ENCODE assay signal across 8 cellular contexts in the genomic region with DNA sequence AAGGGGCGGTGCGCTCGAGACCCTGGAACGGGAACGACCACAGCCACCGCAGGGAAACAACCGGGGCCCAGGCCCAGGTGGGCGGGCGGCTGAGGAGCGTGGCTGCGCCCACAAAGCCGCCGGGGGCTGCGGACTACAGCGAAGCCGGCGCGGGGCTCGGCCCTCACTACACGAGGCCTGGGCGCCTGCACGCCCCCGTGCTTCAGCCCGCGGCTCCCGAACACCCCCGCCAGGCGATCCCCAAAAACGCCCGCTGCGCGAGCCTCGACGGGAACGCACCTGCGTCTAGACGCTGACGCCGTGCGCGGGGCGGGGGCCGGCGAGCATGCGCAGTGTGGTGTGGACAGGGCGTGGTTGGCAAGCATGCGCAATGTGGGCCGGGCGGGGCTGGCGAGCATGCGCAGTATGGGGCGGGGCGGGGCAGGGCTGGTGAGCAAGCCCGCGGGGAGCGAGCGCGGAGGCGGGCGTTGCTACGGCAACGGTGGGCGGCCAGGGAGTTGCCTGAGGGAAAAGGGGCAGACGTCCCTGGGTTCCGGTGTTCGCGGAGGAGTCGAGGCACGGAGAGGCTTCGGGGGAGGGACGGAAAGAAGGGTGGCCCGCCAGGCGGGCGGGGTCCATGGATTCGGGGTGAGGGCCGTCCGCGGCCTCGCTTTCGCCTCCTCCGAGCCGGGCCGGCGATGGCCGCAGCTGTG. TPM values are rescaled to one million over a fixed set of nuclear protein-coding genes. Genes with fewer than 3 reads are reported as not detected.
A peak's percentile ranks its signal among the peaks of the same experiment; 100 is the strongest.
DNase-seq lines count a peak whose midpoint lies in the region; ATAC-seq and TF ChIP-seq lines count a peak whose summit lies in the region.

A gene (plus strand): TSS at position 518 of the 692 bp plus-strand sequence. CDS start 3,104 bp downstream, outside the sequence.

- peak within 1 kb of the TSS; percentile 68 for H3K4me2 ChIP-seq in neural cell (ENCODE audit: low read length)

- no TSS peak for BruUV-seq in Panc1 (replicated peaks; lab: Mats Ljungman, UMichigan)

- H3K27ac Mint-ChIP-seq in activated T-helper 17 cell treated with anti-CD3 and anti-CD28 coated beads, Interleukin-2, amount 50 U/mL, for 72 hours: peak within 1 kb of the TSS; percentile 92
- H3K27ac Mint-ChIP-seq in stimulated activated naive CD8-positive, alpha-beta T cell treated with anti-CD3 and anti-CD28 coated beads, Interleukin-15, Interleukin-2, amounts not matched to agents 100 ng/mL and 50 ng/mL, for 24 hours: peak within 1 kb of the TSS; percentile 91

- H3K4me3 ChIP-seq in Panc1 (ENCODE audit: low read depth in 2 of 2, low read length in 2 of 2) (peak within 1 kb of the TSS; percentile 74 to 93), neural cell (ENCODE audit: low read length) (peak within 1 kb of the TSS; percentile 87)

- POLR2A ChIA-PET in Panc1 (lab: Charles Lee): no interaction called here

- ATAC-seq in GM21515 (IDR thresholded peaks at IDR 0.05; ENCODE audit: unreplicated experiment): peak; percentile 76
- ATAC-seq in Panc1: peak; percentile 94
- peak; percentile 85 for ATAC-seq in activated T-helper 17 cell treated with anti-CD3 and anti-CD28 coated beads, Interleukin-2, amount 50 U/mL, for 72 hours (replicated peaks)

- H3K79me2 ChIP-seq in neural cell (replicated peaks; ENCODE audit: insufficient read depth, low read length): no peaks in the 10 kb centered on the region

- no peaks in the 10 kb centered on the region for H3F3A ChIP-seq in neural cell (ENCODE audit: insufficient read depth, low read length, poor library complexity, severe bottlenecking)

- H3K4me3 Mint-ChIP-seq in activated T-helper 17 cell treated with anti-CD3 and anti-CD28 coated beads, Interleukin-2, amount 50 U/mL, for 72 hours: peak within 1 kb of the TSS; percentile 89
- H3K4me3 Mint-ChIP-seq in stimulated activated naive CD8-positive, alpha-beta T cell treated with anti-CD3 and anti-CD28 coated beads, Interleukin-15, Interleukin-2, amounts not matched to agents 100 ng/mL and 50 ng/mL, for 24 hours: peak within 1 kb of the TSS; percentile 89

- H3K36me3 ChIP-seq in Panc1 (ENCODE audit: control insufficient read depth, insufficient read depth, low read length) (no peaks in the 10 kb centered on the region; the same call in 1 of the 2 replicates), neural cell (ENCODE audit: insufficient read depth, low read length) (no peaks in the 10 kb centered on the region)

- peaks cover 10% of the 10 kb centered on the region for H3K36me3 Mint-ChIP-seq in activated T-helper 17 cell treated with anti-CD3 and anti-CD28 coated beads, Interleukin-2, amount 50 U/mL, for 72 hours (ENCODE audit: low read depth)
- H3K36me3 Mint-ChIP-seq in stimulated activated naive CD8-positive, alpha-beta T cell treated with anti-CD3 and anti-CD28 coated beads, Interleukin-15, Interleukin-2, amounts not matched to agents 100 ng/mL and 50 ng/mL, for 24 hours (ENCODE audit: low read depth): peaks cover 13% of the 10 kb centered on the region

- no peak for TF ChIP-seq RAD21 in neural cell (conservative IDR thresholded peaks at IDR 0.05)

- H3K27me3 Mint-ChIP-seq in activated T-helper 17 cell treated with anti-CD3 and anti-CD28 coated beads, Interleukin-2, amount 50 U/mL, for 72 hours: no peaks in the 10 kb centered on the region
- peaks cover 41% of the 10 kb centered on the region for H3K27me3 Mint-ChIP-seq in stimulated activated naive CD8-positive, alpha-beta T cell treated with anti-CD3 and anti-CD28 coated beads, Interleukin-15, Interleukin-2, amounts not matched to agents 100 ng/mL and 50 ng/mL, for 24 hours

- DNase-seq in DMS 273 (lab: John Stamatoyannopoulos, UW; ENCODE audit: unreplicated experiment) (peak; percentile 98), HuH-7 (ENCODE audit: low spot score) (peak; percentile 98), Panc1 (ENCODE audit: low read depth, low spot score) (peak; percentile 69), fibroblast of peridontal ligament (ENCODE audit: extremely low read depth) (peak; percentile 80)

- H3K4me1 ChIP-seq in Panc1 (ENCODE audit: control insufficient read depth, insufficient read depth, low read length): peaks cover 14% of the 10 kb centered on the region

- CTCF ChIA-PET in Panc1 (lab: Charles Lee): no interaction called here

- no peaks in the 10 kb centered on the region for H3K9me3 Mint-ChIP-seq in activated T-helper 17 cell treated with anti-CD3 and anti-CD28 coated beads, Interleukin-2, amount 50 U/mL, for 72 hours
- peaks cover 6% of the 10 kb centered on the region for H3K9me3 Mint-ChIP-seq in stimulated activated naive CD8-positive, alpha-beta T cell treated with anti-CD3 and anti-CD28 coated beads, Interleukin-15, Interleukin-2, amounts not matched to agents 100 ng/mL and 50 ng/mL, for 24 hours

- no peak for TF ChIP-seq EP300 in neural cell (conservative IDR thresholded peaks at IDR 0.05; ENCODE audit: poor library complexity, severe bottlenecking)

- H3K9me3 ChIP-seq in Panc1 (ENCODE audit: control insufficient read depth, insufficient read depth, low read depth, low read length) (no peaks in the 10 kb centered on the region), neural cell (ENCODE audit: low read length) (no peaks in the 10 kb centered on the region)

- no peaks in the 10 kb centered on the region for H3K9me2 ChIP-seq in neural cell (ENCODE audit: insufficient read depth, low read length)

- peaks cover 5% of the 10 kb centered on the region for H3K4me1 Mint-ChIP-seq in activated T-helper 17 cell treated with anti-CD3 and anti-CD28 coated beads, Interleukin-2, amount 50 U/mL, for 72 hours
- peaks cover 17% of the 10 kb centered on the region for H3K4me1 Mint-ChIP-seq in stimulated activated naive CD8-positive, alpha-beta T cell treated with anti-CD3 and anti-CD28 coated beads, Interleukin-15, Interleukin-2, amounts not matched to agents 100 ng/mL and 50 ng/mL, for 24 hours (ENCODE audit: low read depth)

- intact Hi-C loops in Panc1 (cut with micrococcal nuclease; ENCODE audit: unreplicated experiment): no loop called here

- in situ Hi-C loops in Panc1 (cut with HindIII; ENCODE audit: low pct_unique_long_range_greater_than_20kb, low sequenced_read_pairs): no loop called here

- H3K9ac ChIP-seq in neural cell (ENCODE audit: low read length): peak within 1 kb of the TSS; percentile 72

- H4K20me1 ChIP-seq in neural cell (ENCODE audit: insufficient read depth): no peaks in the 10 kb centered on the region

- TF ChIP-seq CTCF in Panc1 (IDR thresholded peaks at IDR 0.05) (no peak), neural cell (IDR thresholded peaks at IDR 0.05; ENCODE audit: poor library complexity, severe bottlenecking) (no peak)

- H3K27ac ChIP-seq in Panc1 (ENCODE audit: low read length) (peak within 1 kb of the TSS; percentile 93), neural cell (ENCODE audit: low read length) (peak within 1 kb of the TSS; percentile 69)

- peak within 1 kb of the TSS; percentile 86 for H2AFZ ChIP-seq in neural cell (ENCODE audit: low read depth, low read length)

- H3K27me3 ChIP-seq in Panc1 (ENCODE audit: control insufficient read depth, insufficient read depth, low read length) (no peaks in the 10 kb centered on the region), neural cell (ENCODE audit: insufficient read depth, low read depth, low read length) (no peaks in the 10 kb centered on the region)

TF ChIP-seq in neural cell, 6 proteins besides CTCF, POLR2A, EP300 and RAD21:
- TF ChIP-seq TAF1 (IDR thresholded peaks at IDR 0.05; ENCODE audit: low read depth) (no peak), POLR2AphosphoS5 (IDR thresholded peaks at IDR 0.05) (peak; percentile 64), MXI1 (conservative IDR thresholded peaks at IDR 0.05; ENCODE audit: poor library complexity, severe bottlenecking) (peak; percentile 57), SMC3 (conservative IDR thresholded peaks at IDR 0.05; ENCODE audit: poor library complexity) (peak; percentile 40)

RNA-seq across cellular contexts. Expression of the gene that starts here (rescaled TPM):
- total RNA-seq in Panc1 (2021; ENCODE audit: unreplicated experiment): 3.5 TPM
- 3.0 TPM for polyA plus RNA-seq in Panc1 (2012; ENCODE audit: insufficient read length)
- total RNA-seq in activated T-helper 17 cell treated with anti-CD3 and anti-CD28 coated beads, Interleukin-2, amount 50 U/mL, for 72 hours: 1 to 10 TPM; 1.3 to 2.0 TPM
- 1.8 and 2.6 TPM in 2 replicates for polyA plus RNA-seq in neural cell
- polyA minus RNA-seq in neural cell: 2.2 and 4.4 TPM in 2 replicates

Comparison
In these comparisons a context has a peak if more than half of its experiments do, and no peak if none do; other contexts are left out.
1. Peak in every context shown above with its lines: DNase-seq, ATAC-seq, H3K4me3 ChIP-seq and H3K27ac ChIP-seq.